1 cellular context compared by ENCODE assay signal in the genomic region with DNA sequence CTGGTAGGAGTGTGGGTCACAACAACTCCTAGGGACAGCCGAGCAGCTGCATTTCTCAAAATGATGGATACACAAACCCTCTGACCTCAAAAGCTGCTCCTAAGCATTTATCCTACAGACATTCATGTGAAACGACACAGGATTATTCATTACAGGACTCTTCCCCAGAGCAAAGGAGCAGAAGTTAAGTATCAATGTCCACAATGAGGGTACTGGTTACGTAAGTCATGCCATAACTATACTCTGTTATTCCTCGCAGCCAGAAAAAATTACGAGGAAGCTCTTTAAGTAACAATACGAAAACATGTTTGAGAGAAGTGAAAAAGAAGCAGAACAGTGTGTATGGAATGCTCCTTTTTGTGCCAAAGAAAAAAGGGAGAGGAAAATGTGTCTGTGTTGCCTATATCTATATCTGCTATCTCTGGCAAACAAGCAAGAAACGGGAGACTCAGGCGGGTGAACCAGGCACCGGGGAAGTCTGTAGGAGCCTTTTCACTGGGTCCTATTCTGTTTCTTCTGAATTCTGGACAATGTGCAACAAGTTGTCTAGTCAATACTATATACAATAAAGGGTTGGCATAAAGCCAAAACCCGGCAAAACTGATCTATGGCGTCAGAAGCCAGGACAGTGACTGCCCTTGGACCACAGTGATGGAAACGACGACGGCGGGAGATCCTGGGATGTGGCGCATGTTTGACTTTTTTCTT.
A peak's percentile ranks its signal among the peaks of the same experiment; 100 is the strongest.
TF ChIP-seq lines count a peak whose summit lies in the region.

No MANE protein-coding gene starts in this region.

TF ChIP-seq in HepG2, 621 proteins besides CTCF, POLR2A, EP300 and RAD21 (continued from another document and continues in another):
- TF ChIP-seq ZNF362 (CRISPR knock-in tag; IDR thresholded peaks at IDR 0.05; ENCODE audit: borderline replicate concordance) (no peak), GABPB1 (CRISPR knock-in tag; IDR thresholded peaks at IDR 0.05) (no peak), ZNF512 (CRISPR knock-in tag; IDR thresholded peaks at IDR 0.05) (no peak), HDAC2 (CRISPR knock-in tag; IDR thresholded peaks at IDR 0.05) (no peak), ZC3H13 (CRISPR knock-in tag; IDR thresholded peaks at IDR 0.05) (no peak; the same call in 1 of the 2 replicates), MXI1 (IDR thresholded peaks at IDR 0.05; ENCODE audit: borderline replicate concordance, low read depth, low read length) (0 out of 3 replicates have a peak, but pooled peaks have one; percentile 14), REL (CRISPR knock-in tag; conservative IDR thresholded peaks at IDR 0.05) (no peak), SP1 (IDR thresholded peaks at IDR 0.05) (no peak), SP1 (CRISPR knock-in tag; IDR thresholded peaks at IDR 0.05) (no peak), E2F5 (CRISPR knock-in tag; conservative IDR thresholded peaks at IDR 0.05) (no peak), ZBTB7A (CRISPR knock-in tag; IDR thresholded peaks at IDR 0.05) (no peak), NFIB (CRISPR knock-in tag; IDR thresholded peaks at IDR 0.05; ENCODE audit: borderline replicate concordance) (no peak), SIX1 (CRISPR knock-in tag; IDR thresholded peaks at IDR 0.05; ENCODE audit: borderline replicate concordance) (0 out of 2 replicates have a peak, but pooled peaks have one; percentile 41), ZNF205 (CRISPR knock-in tag; IDR thresholded peaks at IDR 0.05) (0 out of 2 replicates have a peak, but pooled peaks have one; percentile 24), FOXA3 (CRISPR knock-in tag; IDR thresholded peaks at IDR 0.05) (peak; percentile 34; the same call in 1 of the 2 replicates), RERE (CRISPR knock-in tag; IDR thresholded peaks at IDR 0.05; ENCODE audit: low read depth) (no peak), ZMYM4 (CRISPR knock-in tag; IDR thresholded peaks at IDR 0.05) (no peak), ZSCAN9 (CRISPR knock-in tag; IDR thresholded peaks at IDR 0.05; ENCODE audit: borderline replicate concordance) (no peak), ZNF124 (CRISPR knock-in tag; IDR thresholded peaks at IDR 0.05) (peak; percentile 42; the same call in 1 of the 2 replicates), KDM1A (CRISPR knock-in tag; IDR thresholded peaks at IDR 0.05) (no peak), FIP1L1 (IDR thresholded peaks at IDR 0.05; ENCODE audit: borderline replicate concordance, insufficient read depth, low read depth, low read length) (no peak), USF2 (IDR thresholded peaks at IDR 0.05; ENCODE audit: low read depth, low read length) (no peak), USF2 (CRISPR knock-in tag; IDR thresholded peaks at IDR 0.05; ENCODE audit: borderline replicate concordance) (no peak), TEAD3 (CRISPR knock-in tag; optimal IDR thresholded peaks at IDR 0.05; ENCODE audit: borderline replicate concordance) (no peak), KLF6 (CRISPR knock-in tag; IDR thresholded peaks at IDR 0.05) (no peak), ZNF7 (CRISPR knock-in tag; IDR thresholded peaks at IDR 0.05) (no peak), POLR2AphosphoS5 (IDR thresholded peaks at IDR 0.05; ENCODE audit: low read depth, low read length) (no peak; the same call in 1 of the 2 replicates), MED8 (CRISPR knock-in tag; IDR thresholded peaks at IDR 0.05; ENCODE audit: insufficient replicate concordance) (no peak), RXRB (CRISPR knock-in tag; IDR thresholded peaks at IDR 0.05; ENCODE audit: borderline replicate concordance) (no peak), IRF2 (CRISPR knock-in tag; IDR thresholded peaks at IDR 0.05) (0 out of 2 replicates have a peak, but pooled peaks have one; percentile 35), ZNF629 (CRISPR knock-in tag; conservative IDR thresholded peaks at IDR 0.05) (peak; percentile 19; the same call in 1 of the 2 replicates), SOX6 (IDR thresholded peaks at IDR 0.05) (no peak), SOX6 (CRISPR knock-in tag; IDR thresholded peaks at IDR 0.05) (no peak; the same call in none of the 2 replicates), ZFP36L1 (CRISPR knock-in tag; IDR thresholded peaks at IDR 0.05) (no peak)
- TF ChIP-seq, protein P1, sequence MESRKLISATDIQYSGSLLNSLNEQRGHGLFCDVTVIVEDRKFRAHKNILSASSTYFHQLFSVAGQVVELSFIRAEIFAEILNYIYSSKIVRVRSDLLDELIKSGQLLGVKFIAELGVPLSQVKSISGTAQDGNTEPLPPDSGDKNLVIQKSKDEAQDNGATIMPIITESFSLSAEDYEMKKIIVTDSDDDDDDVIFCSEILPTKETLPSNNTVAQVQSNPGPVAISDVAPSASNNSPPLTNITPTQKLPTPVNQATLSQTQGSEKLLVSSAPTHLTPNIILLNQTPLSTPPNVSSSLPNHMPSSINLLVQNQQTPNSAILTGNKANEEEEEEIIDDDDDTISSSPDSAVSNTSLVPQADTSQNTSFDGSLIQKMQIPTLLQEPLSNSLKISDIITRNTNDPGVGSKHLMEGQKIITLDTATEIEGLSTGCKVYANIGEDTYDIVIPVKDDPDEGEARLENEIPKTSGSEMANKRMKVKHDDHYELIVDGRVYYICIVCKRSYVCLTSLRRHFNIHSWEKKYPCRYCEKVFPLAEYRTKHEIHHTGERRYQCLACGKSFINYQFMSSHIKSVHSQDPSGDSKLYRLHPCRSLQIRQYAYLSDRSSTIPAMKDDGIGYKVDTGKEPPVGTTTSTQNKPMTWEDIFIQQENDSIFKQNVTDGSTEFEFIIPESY (CRISPR knock-in tag; IDR thresholded peaks at IDR 0.05): no peak
- TF ChIP-seq, protein P2, sequence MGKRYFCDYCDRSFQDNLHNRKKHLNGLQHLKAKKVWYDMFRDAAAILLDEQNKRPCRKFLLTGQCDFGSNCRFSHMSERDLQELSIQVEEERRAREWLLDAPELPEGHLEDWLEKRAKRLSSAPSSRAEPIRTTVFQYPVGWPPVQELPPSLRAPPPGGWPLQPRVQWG (CRISPR knock-in tag; IDR thresholded peaks at IDR 0.05; ENCODE audit: borderline replicate concordance, low read depth): no peak
- TF ChIP-seq, protein P3, sequence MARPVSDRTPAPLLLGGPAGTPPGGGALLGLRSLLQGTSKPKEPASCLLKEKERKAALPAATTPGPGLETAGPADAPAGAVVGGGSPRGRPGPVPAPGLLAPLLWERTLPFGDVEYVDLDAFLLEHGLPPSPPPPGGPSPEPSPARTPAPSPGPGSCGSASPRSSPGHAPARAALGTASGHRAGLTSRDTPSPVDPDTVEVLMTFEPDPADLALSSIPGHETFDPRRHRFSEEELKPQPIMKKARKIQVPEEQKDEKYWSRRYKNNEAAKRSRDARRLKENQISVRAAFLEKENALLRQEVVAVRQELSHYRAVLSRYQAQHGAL (CRISPR knock-in tag; IDR thresholded peaks at IDR 0.05; ENCODE audit: not compliant biosample characterization): no peak
- TF ChIP-seq, protein P4, sequence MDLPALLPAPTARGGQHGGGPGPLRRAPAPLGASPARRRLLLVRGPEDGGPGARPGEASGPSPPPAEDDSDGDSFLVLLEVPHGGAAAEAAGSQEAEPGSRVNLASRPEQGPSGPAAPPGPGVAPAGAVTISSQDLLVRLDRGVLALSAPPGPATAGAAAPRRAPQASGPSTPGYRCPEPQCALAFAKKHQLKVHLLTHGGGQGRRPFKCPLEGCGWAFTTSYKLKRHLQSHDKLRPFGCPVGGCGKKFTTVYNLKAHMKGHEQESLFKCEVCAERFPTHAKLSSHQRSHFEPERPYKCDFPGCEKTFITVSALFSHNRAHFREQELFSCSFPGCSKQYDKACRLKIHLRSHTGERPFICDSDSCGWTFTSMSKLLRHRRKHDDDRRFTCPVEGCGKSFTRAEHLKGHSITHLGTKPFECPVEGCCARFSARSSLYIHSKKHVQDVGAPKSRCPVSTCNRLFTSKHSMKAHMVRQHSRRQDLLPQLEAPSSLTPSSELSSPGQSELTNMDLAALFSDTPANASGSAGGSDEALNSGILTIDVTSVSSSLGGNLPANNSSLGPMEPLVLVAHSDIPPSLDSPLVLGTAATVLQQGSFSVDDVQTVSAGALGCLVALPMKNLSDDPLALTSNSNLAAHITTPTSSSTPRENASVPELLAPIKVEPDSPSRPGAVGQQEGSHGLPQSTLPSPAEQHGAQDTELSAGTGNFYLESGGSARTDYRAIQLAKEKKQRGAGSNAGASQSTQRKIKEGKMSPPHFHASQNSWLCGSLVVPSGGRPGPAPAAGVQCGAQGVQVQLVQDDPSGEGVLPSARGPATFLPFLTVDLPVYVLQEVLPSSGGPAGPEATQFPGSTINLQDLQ (CRISPR knock-in tag; IDR thresholded peaks at IDR 0.05): no peak
